1 cellular context compared by ENCODE assay signal in genomic region chr1:171785766-171786165, GRCh38.
TF ChIP-seq lines count a peak whose summit lies in the region.

No MANE protein-coding gene starts in this region.

TF ChIP-seq in HEK293T, 16 proteins besides CTCF, POLR2A, EP300 and RAD21 (continued from another document):
- TF ChIP-seq NFRKB (IDR thresholded peaks at IDR 0.05): no peak
- TF ChIP-seq FOXK2 (IDR thresholded peaks at IDR 0.05): no peak
- no peak for TF ChIP-seq HDGF (IDR thresholded peaks at IDR 0.05; ENCODE audit: borderline replicate concordance)
- TF ChIP-seq TARDBP (IDR thresholded peaks at IDR 0.05): no peak
